In genomic region chr11:108890482-108891092, GRCh38 we compare ENCODE assay signal across 1 cellular context.
TF ChIP-seq lines count a peak whose summit lies in the region.

No MANE protein-coding gene starts in this region.

TF ChIP-seq in GM23338, 12 proteins besides CTCF, POLR2A, EP300 and RAD21 (continued from another document):
- no peak for TF ChIP-seq REST (IDR thresholded peaks at IDR 0.05; ENCODE audit: unreplicated experiment)
- no peak for TF ChIP-seq JUNB (IDR thresholded peaks at IDR 0.05; ENCODE audit: unreplicated experiment)
